31 cellular contexts compared by ENCODE assay signal in the genomic region with DNA sequence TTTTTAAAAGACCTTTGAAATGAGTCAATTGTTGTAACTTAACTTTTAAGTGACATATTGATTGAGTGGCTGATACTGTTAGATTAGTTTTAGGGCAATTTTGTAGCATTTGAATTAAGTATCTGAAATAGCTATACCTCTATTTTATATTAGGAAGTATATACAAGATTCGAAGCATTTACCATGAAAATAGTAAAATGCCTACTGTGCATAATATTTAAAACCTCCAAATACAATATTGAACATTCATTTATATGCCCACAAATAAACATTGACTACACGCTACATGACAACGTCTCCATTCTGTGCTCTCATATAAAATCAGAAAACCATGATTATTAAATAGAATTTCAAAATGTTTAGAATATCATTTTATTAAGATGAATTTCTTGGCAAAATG.
"Had no signal": no experiment of that assay in that cellular context is flagged by ENCODE, and none has a peak within 500 bp of the region (broad histone marks: within the 10 kb centered on the region; RNA-seq: fewer than 3 reads in every experiment).

No MANE protein-coding gene starts in this region.

- H3K27me3 Mint-ChIP-seq: naive thymus-derived CD8-positive, alpha-beta T cell; natural killer cell treated with Interleukin-12 subunit alpha and Interleukin-12 subunit beta and Interleukin-15 and Interleukin-18, amount 100 ng/mL, for 72 hours; progenitor cell of endocrine pancreas; stimulated activated naive B cell treated with anti-CD40 and anti-IgM and Interleukin-4, amounts not matched to agents 10 μg/mL and 1 μg/mL and 100 μg/mL, for 72 hours; stimulated activated naive CD8-positive, alpha-beta T cell treated with anti-CD3 and anti-CD28 coated beads, Interleukin-15, Interleukin-2, amounts not matched to agents 100 ng/mL and 50 ng/mL, for 24 hours had no signal

- H3K4me2 ChIP-seq: smooth muscle cell had no signal

- H3K4me3 ChIP-seq: psoas muscle, right lobe of liver, sigmoid colon, smooth muscle cell, spleen, stomach, thoracic aorta, thyroid gland, tibial nerve, upper lobe of left lung, vagina had no signal

- H3K4me1 Mint-ChIP-seq: naive thymus-derived CD8-positive, alpha-beta T cell; stimulated activated effector memory CD8-positive, alpha-beta T cell treated with anti-CD3 and anti-CD28 coated beads, Interleukin-12 subunit alpha, Interleukin-12 subunit beta, amount 100 ng/mL, for 72 hours; stimulated activated naive B cell treated with anti-CD40 and anti-IgM and Interleukin-4, amounts not matched to agents 10 μg/mL and 1 μg/mL and 100 μg/mL, for 72 hours had no signal

- H3K9ac ChIP-seq: parathyroid adenoma had no signal

- H3K4me3 Mint-ChIP-seq: naive thymus-derived CD8-positive, alpha-beta T cell; natural killer cell treated with Interleukin-12 subunit alpha and Interleukin-12 subunit beta and Interleukin-15 and Interleukin-18, amount 100 ng/mL, for 72 hours; nephron progenitor cell; neural crest cell; stimulated activated effector memory CD8-positive, alpha-beta T cell treated with anti-CD3 and anti-CD28 coated beads, Interleukin-12 subunit alpha, Interleukin-12 subunit beta, amount 100 ng/mL, for 72 hours; stimulated activated naive B cell treated with anti-CD40 and anti-IgM and Interleukin-4, amounts not matched to agents 10 μg/mL and 1 μg/mL and 100 μg/mL, for 72 hours; stimulated activated naive CD8-positive, alpha-beta T cell treated with anti-CD3 and anti-CD28 coated beads, Interleukin-15, Interleukin-2, amounts not matched to agents 100 ng/mL and 50 ng/mL, for 24 hours had no signal

- H3K9me3 ChIP-seq: neutrophil, psoas muscle, right lobe of liver, sigmoid colon, spleen, stomach, thoracic aorta, thyroid gland, tibial nerve, upper lobe of left lung, vagina had no signal

- H3K27me3 ChIP-seq: neutrophil, right lobe of liver, sigmoid colon, spleen, stomach, thyroid gland, tibial nerve, upper lobe of left lung, vagina had no signal

- ATAC-seq: naive thymus-derived CD8-positive, alpha-beta T cell; natural killer cell treated with Interleukin-12 subunit alpha and Interleukin-12 subunit beta and Interleukin-15 and Interleukin-18, amount 100 ng/mL, for 72 hours; psoas muscle; right cardiac atrium; right lobe of liver; stimulated activated effector memory CD8-positive, alpha-beta T cell treated with anti-CD3 and anti-CD28 coated beads, Interleukin-12 subunit alpha, Interleukin-12 subunit beta, amount 100 ng/mL, for 72 hours; stimulated activated naive B cell treated with anti-CD40 and anti-IgM and Interleukin-4, amounts not matched to agents 10 μg/mL and 1 μg/mL and 100 μg/mL, for 72 hours had no signal

- H3K36me3 Mint-ChIP-seq: naive thymus-derived CD8-positive, alpha-beta T cell; natural killer cell treated with Interleukin-12 subunit alpha and Interleukin-12 subunit beta and Interleukin-15 and Interleukin-18, amount 100 ng/mL, for 72 hours; stimulated activated effector memory CD8-positive, alpha-beta T cell treated with anti-CD3 and anti-CD28 coated beads, Interleukin-12 subunit alpha, Interleukin-12 subunit beta, amount 100 ng/mL, for 72 hours; stimulated activated naive B cell treated with anti-CD40 and anti-IgM and Interleukin-4, amounts not matched to agents 10 μg/mL and 1 μg/mL and 100 μg/mL, for 72 hours had no signal

- H3K27ac ChIP-seq: neutrophil, parathyroid adenoma, psoas muscle, right lobe of liver, sigmoid colon, spleen, stomach, thoracic aorta, thyroid gland, tibial nerve, upper lobe of left lung, vagina had no signal

- DNase-seq: naive thymus-derived CD8-positive, alpha-beta T cell; nephron progenitor cell; nucleus accumbens; posterior cingulate gyrus; psoas muscle; right cardiac atrium; right lobe of liver; sigmoid colon; spleen; stimulated activated CD4-positive, alpha-beta T cell treated with anti-CD3 and anti-CD28 coated beads, Interleukin-12 subunit alpha, Interleukin-12 subunit beta, amount 100 ng/mL, for 4 hours; stimulated activated CD4-positive, alpha-beta T cell treated with anti-CD3 and anti-CD28 coated beads, Interleukin-2, amount 100 ng/mL, for 24 hours; stimulated activated CD4-positive, alpha-beta T cell treated with anti-CD3 and anti-CD28 coated beads, Interleukin-2, amount 100 ng/mL, for 48 hours; stimulated activated CD4-positive, alpha-beta T cell treated with anti-CD3 and anti-CD28 coated beads, Interleukin-4, amount 100 ng/mL, for 24 hours; stimulated activated naive B cell treated with anti-CD40 and anti-IgM and Interleukin-4, amounts not matched to agents 10 μg/mL and 1 μg/mL and 100 μg/mL, for 72 hours; stimulated activated naive CD4-positive, alpha-beta T cell treated with Interleukin-2 at 50 U/mL for 16 hours; stomach; thyroid gland; trophoblast cell; upper lobe of left lung had no signal

- H3K4me1 ChIP-seq: parathyroid adenoma, right lobe of liver, sigmoid colon, spleen, thyroid gland, upper lobe of left lung, vagina had no signal

- H3K9me3 Mint-ChIP-seq: nephron progenitor cell; neural crest cell; stimulated activated naive B cell treated with anti-CD40 and anti-IgM and Interleukin-4, amounts not matched to agents 10 μg/mL and 1 μg/mL and 100 μg/mL, for 72 hours; stimulated activated naive CD8-positive, alpha-beta T cell treated with anti-CD3 and anti-CD28 coated beads, Interleukin-15, Interleukin-2, amounts not matched to agents 100 ng/mL and 50 ng/mL, for 24 hours had no signal

- FAIRE-seq: urothelium cell line had no signal

- H3K27ac Mint-ChIP-seq: naive thymus-derived CD8-positive, alpha-beta T cell; natural killer cell treated with Interleukin-12 subunit alpha and Interleukin-12 subunit beta and Interleukin-15 and Interleukin-18, amount 100 ng/mL, for 72 hours; nephron progenitor cell; progenitor cell of endocrine pancreas; stimulated activated effector memory CD8-positive, alpha-beta T cell treated with anti-CD3 and anti-CD28 coated beads, Interleukin-12 subunit alpha, Interleukin-12 subunit beta, amount 100 ng/mL, for 72 hours; stimulated activated naive B cell treated with anti-CD40 and anti-IgM and Interleukin-4, amounts not matched to agents 10 μg/mL and 1 μg/mL and 100 μg/mL, for 72 hours; stimulated activated naive CD8-positive, alpha-beta T cell treated with anti-CD3 and anti-CD28 coated beads, Interleukin-15, Interleukin-2, amounts not matched to agents 100 ng/mL and 50 ng/mL, for 24 hours had no signal

- H3K36me3 ChIP-seq: neutrophil, right lobe of liver, sigmoid colon, spleen, stomach, thoracic aorta, thyroid gland, tibial nerve, upper lobe of left lung, vagina had no signal
